ENCODE assay signal across 9 cellular contexts in the genomic region with DNA sequence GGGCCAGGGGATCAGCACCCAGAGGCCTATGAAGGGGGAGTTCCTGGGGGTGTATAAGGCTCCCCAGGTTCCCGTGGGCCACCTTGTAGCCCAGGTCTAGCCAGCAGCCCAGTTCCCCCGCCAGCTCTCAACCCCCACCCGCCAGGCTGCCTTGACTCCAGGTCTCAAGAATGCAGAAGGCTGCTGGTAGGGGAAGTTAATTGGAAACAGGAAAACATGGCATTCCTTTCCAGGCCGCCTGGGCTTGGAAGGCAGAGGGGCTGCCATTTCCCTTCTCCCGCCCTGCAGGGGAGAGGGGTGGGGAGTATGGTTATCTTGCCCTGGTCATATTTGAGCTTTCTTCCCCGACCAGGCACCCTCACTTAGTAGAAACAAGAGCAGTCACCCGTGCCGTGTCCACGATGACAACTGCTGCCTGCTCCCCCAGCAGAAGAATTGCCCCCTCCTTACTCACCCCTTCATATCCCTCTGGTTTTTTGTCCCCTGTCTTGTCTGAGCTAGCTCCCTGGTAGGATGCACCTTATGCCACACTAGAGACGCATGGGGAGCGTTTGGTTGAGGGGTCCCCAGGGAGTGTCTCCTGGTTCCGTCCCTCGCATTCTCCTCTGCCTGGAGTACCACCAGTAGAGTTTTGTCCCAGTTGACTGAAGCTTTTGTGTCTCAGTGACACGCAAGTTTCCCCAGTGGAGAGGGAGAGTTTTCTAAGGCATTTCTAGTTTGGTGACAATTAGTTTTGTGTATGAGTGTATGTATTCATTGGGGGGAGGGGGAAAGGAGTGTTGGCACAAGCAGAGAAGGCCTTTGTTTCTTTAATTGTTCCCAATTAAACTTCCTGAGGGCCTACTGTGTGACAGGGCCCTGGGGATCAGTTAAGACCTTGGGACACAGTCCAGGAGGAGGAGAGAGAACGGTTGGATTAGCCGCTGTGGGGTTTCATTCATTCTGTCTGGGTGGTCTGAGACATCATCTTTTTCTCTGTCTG. TPM values are rescaled to one million over a fixed set of nuclear protein-coding genes. Genes with fewer than 3 reads are reported as not detected.
DNase-seq lines count a peak whose midpoint lies in the region; ATAC-seq and TF ChIP-seq lines count a peak whose summit lies in the region.
"Had no signal": no experiment of that assay in that cellular context is flagged by ENCODE, and none has a peak within 500 bp of the region (broad histone marks: within the 10 kb centered on the region; RNA-seq: fewer than 3 reads in every experiment).

No MANE protein-coding gene starts in this region.

- H3K9me3 Mint-ChIP-seq in activated CD4-positive, alpha-beta T cell treated with anti-CD3 and anti-CD28 coated beads, Interleukin-2, amount 10 ng/mL, durations not matched to agents 7 days and 5 days, result peaks cover 2% of the 10 kb centered on the region

- H3K4me1 Mint-ChIP-seq in activated CD4-positive, alpha-beta T cell treated with anti-CD3 and anti-CD28 coated beads, Interleukin-2, amount 10 ng/mL, durations not matched to agents 7 days and 5 days, result peaks cover 27% of the 10 kb centered on the region

- CTCF ChIA-PET in activated CD4-positive, alpha-beta T cell treated with anti-CD3 and anti-CD28 coated beads, Interleukin-2, amount 10 ng/mL, durations not matched to agents 7 days and 5 days (lab: Charles Lee), result interaction anchor here (1.1 kb wide), 1 partner anchor 11 kb away, joined by 4 read pairs; no protein-coding TSS in a partner anchor

- no peak for DNase-seq in activated CD4-positive, alpha-beta T cell treated with anti-CD3 and anti-CD28 coated beads, Interleukin-2, amount 10 ng/mL, durations not matched to agents 7 days and 5 days
- DNase-seq in activated CD4-positive, alpha-beta T cell treated with anti-CD3 and anti-CD28 coated beads, Interleukin-2, amount 50 U/mL, for 4 hours, result no peak
- DNase-seq in astrocyte of the cerebellum (ENCODE audit: low read depth), result peak; percentile 60
- peak; percentile 65 for DNase-seq in iPS-NIHi11 (ENCODE audit: low spot score)
- DNase-seq in superior temporal gyrus (ENCODE audit: extremely low spot score), result peak; percentile 61
- no peak for DNase-seq in upper lobe of right lung
- DNase-seq in NCI-H2081 treated with DMSO at 0.1 percent for 48 hours (lab: John Stamatoyannopoulos, UW), result no peak
- no peak for DNase-seq in stimulated activated CD8-positive, alpha-beta memory T cell treated with anti-CD3 and anti-CD28 coated beads, Interleukin-4, amount 100 ng/mL, for 48 hours

- no peak overlapping the region for H3K27ac ChIP-seq in upper lobe of right lung

- H3K27me3 ChIP-seq in upper lobe of right lung, result no peaks in the 10 kb centered on the region

- TF ChIP-seq CTCF in astrocyte of the cerebellum (IDR thresholded peaks at IDR 0.05; ENCODE audit: low read depth, low read length, missing control alignments) (no peak), upper lobe of right lung (IDR thresholded peaks at IDR 0.05) (no peak)

- H3K4me3 ChIP-seq in astrocyte of the cerebellum (ENCODE audit: low read depth, low read length) (no peak overlapping the region), upper lobe of right lung (no peak overlapping the region)

- peaks cover 21% of the 10 kb centered on the region for H3K36me3 Mint-ChIP-seq in activated CD4-positive, alpha-beta T cell treated with anti-CD3 and anti-CD28 coated beads, Interleukin-2, amount 10 ng/mL, durations not matched to agents 7 days and 5 days (ENCODE audit: low read depth)

- H3K9me3 ChIP-seq in upper lobe of right lung, result no peaks in the 10 kb centered on the region

- intact Hi-C loops in upper lobe of right lung (cut with DNase I), result loop anchor here (10.0 kb wide), 1 partner anchor 81 kb away; no protein-coding TSS in a partner anchor

- H3K27me3 Mint-ChIP-seq in activated CD4-positive, alpha-beta T cell treated with anti-CD3 and anti-CD28 coated beads, Interleukin-2, amount 10 ng/mL, durations not matched to agents 7 days and 5 days, result no peaks in the 10 kb centered on the region

- POLR2A ChIA-PET in activated CD4-positive, alpha-beta T cell treated with anti-CD3 and anti-CD28 coated beads, Interleukin-2, amount 10 ng/mL, durations not matched to agents 7 days and 5 days (lab: Charles Lee), result no interaction called here

- H3K27ac Mint-ChIP-seq in activated CD4-positive, alpha-beta T cell treated with anti-CD3 and anti-CD28 coated beads, Interleukin-2, amount 10 ng/mL, durations not matched to agents 7 days and 5 days, result peak overlapping the region; percentile 42

- no peak for ATAC-seq in upper lobe of right lung

- in situ Hi-C loops in astrocyte of the cerebellum (cut with HindIII; ENCODE audit: low sequenced_read_pairs), result loop anchor here (5.0 kb wide), 3 partner anchors 44 to 121 kb away; no protein-coding TSS in a partner anchor

- no peak overlapping the region for H3K4me3 Mint-ChIP-seq in activated CD4-positive, alpha-beta T cell treated with anti-CD3 and anti-CD28 coated beads, Interleukin-2, amount 10 ng/mL, durations not matched to agents 7 days and 5 days

- H3K4me1 ChIP-seq in upper lobe of right lung, result peaks cover 29% of the 10 kb centered on the region

- H3K36me3 ChIP-seq in upper lobe of right lung, result no peaks in the 10 kb centered on the region

RNA-seq across cellular contexts. Expression of gene BICRA, which starts 4.5 kb away (rescaled TPM):
- total RNA-seq in activated CD4-positive, alpha-beta T cell treated with anti-CD3 and anti-CD28 coated beads, Interleukin-2, amount 10 ng/mL, durations not matched to agents 7 days and 5 days, result 10 to 100 TPM; 23.3 to 25.5 TPM
- 15.9 TPM for total RNA-seq in upper lobe of right lung

RNA-seq across cellular contexts. Expression of gene ZNF541, which starts 40.5 kb away (rescaled TPM):
- total RNA-seq in activated CD4-positive, alpha-beta T cell treated with anti-CD3 and anti-CD28 coated beads, Interleukin-2, amount 10 ng/mL, durations not matched to agents 7 days and 5 days, result under 1 TPM; 0.35 to 0.40 TPM
- 0.26 TPM for total RNA-seq in upper lobe of right lung
- total RNA-seq: LHCN-M2 had no signal

Comparison
In these comparisons a context has a peak if more than half of its experiments do, and no peak if none do; other contexts are left out.
1. DNase-seq: peak in astrocyte of the cerebellum (single experiment), iPS-NIHi11 (single experiment) and superior temporal gyrus (single experiment); none in activated CD4-positive, alpha-beta T cell treated with anti-CD3 and anti-CD28 coated beads, Interleukin-2, amount 10 ng/mL, durations not matched to agents 7 days and 5 days (single experiment), activated CD4-positive, alpha-beta T cell treated with anti-CD3 and anti-CD28 coated beads, Interleukin-2, amount 50 U/mL, for 4 hours (0 of 2), upper lobe of right lung (single experiment), NCI-H2081 treated with DMSO at 0.1 percent for 48 hours (single experiment) and stimulated activated CD8-positive, alpha-beta memory T cell treated with anti-CD3 and anti-CD28 coated beads, Interleukin-4, amount 100 ng/mL, for 48 hours (single experiment).